In the genomic region with DNA sequence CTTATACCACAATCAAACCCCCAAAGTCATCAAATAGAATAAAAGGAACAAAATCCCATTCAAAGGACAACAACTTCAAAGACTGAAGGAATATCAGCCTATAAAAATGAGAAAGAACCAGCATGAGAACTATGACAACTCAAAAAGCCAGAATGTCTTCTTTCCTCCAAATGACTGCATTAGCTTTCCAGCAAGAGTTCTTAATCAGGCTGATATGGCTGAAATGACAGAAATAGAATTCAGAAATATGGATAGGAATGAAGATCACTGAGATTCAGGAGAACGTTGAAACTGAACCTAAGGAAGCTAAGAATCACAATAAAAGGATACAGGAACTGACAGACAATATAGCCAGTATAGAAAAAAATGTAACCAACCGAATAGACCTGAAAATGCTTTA, we compare ENCODE assay signal across 7 cellular contexts.
"Had no signal": no experiment of that assay in that cellular context is flagged by ENCODE, and none has a peak within 500 bp of the region (broad histone marks: within the 10 kb centered on the region; RNA-seq: fewer than 3 reads in every experiment).

No MANE protein-coding gene starts in this region.

- H3K36me3 ChIP-seq: WERI-Rb-1 had no signal

- ATAC-seq: activated CD4-positive, alpha-beta T cell treated with anti-CD3 and anti-CD28 coated beads for 36 hours; activated CD4-positive, CD25-positive, alpha-beta regulatory T cell treated with anti-CD3 and anti-CD28 coated beads, Interleukin-2, amount 50 U/mL, for 24 hours; activated CD8-positive, alpha-beta memory T cell treated with anti-CD3 and anti-CD28 coated beads, Interleukin-2, amount 10 ng/mL, durations not matched to agents 7 days and 5 days; activated CD8-positive, alpha-beta T cell treated with anti-CD3 and anti-CD28 coated beads for 36 hours; T-helper 17 cell had no signal

- H3K27ac ChIP-seq: VCaP, WERI-Rb-1 had no signal
